ENCODE assay signal across 10 cellular contexts in the genomic region with DNA sequence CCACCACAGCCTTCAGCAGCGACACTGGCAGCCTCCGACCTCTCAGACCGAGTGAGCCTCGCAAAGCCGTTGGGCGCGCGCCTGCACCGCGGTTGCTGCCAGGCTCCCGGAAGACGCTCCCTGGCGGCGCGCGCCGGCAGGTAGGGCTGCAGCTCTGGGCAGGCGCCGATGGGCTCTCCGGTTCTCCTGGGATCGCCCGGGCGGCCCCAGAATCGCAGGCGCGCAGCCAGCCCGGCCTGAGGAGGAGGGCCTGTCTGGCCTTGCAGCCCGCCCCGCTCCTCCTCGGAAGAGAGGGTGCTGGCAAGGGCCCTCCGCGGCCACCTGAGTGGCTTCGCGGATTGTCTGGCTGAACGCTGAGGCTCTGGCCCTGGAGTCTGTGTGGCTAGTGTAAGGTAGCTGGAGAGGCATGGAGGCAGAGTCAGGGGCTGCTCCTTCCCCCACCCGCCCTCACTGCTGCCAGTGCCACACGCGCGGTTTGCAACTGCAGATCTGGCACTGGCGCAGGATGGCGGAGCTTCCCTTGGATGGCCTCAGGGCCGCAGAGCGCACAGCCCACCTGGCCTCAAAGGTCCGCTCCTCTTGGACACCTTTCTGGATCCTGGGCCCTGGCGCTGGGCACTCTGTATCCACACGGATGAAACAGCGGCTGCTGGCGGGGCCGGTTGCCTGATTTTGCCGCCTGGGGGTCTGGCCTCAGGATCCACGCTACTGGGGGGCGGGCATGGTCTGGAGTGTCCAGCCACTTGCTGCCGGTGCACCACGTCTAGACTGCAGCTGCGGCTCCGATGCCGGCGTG. TPM values are rescaled to one million over a fixed set of nuclear protein-coding genes. Genes with fewer than 3 reads are reported as not detected.
DNase-seq lines count a peak whose midpoint lies in the region; ATAC-seq and TF ChIP-seq lines count a peak whose summit lies in the region.
"Not testable (repeated sequence)": the region's sequence is repeated elsewhere in the genome, so short reads cannot be mapped to it uniquely, and the experiment has no call there.
"Had no signal": no experiment of that assay in that cellular context is flagged by ENCODE, and none has a peak within 500 bp of the region (broad histone marks: within the 10 kb centered on the region; RNA-seq: fewer than 3 reads in every experiment).

No MANE protein-coding gene starts in this region.

- not testable (repeated sequence) for H3K36me3 ChIP-seq in HUES64 (ENCODE audit: insufficient read depth, low read length)

- H3K9me3 Mint-ChIP-seq in activated CD8-positive, alpha-beta T cell treated with anti-CD3 and anti-CD28 coated beads for 36 hours; chondrocyte (ENCODE audit: low read depth); stimulated activated naive CD8-positive, alpha-beta T cell treated with anti-CD3 and anti-CD28 coated beads, Interleukin-15, Interleukin-2, amounts not matched to agents 100 ng/mL and 50 ng/mL, for 24 hours: not testable (repeated sequence)

- H3K4me3 ChIP-seq in HUES64 (ENCODE audit: low read length): peak overlapping the region; percentile 35
- H3K4me3 ChIP-seq in right cardiac atrium (ENCODE audit: low read length): not testable (repeated sequence)

- not testable (repeated sequence) for H3K27ac Mint-ChIP-seq in activated CD8-positive, alpha-beta T cell treated with anti-CD3 and anti-CD28 coated beads for 36 hours; chondrocyte (ENCODE audit: unreplicated experiment); stimulated activated naive CD8-positive, alpha-beta T cell treated with anti-CD3 and anti-CD28 coated beads, Interleukin-15, Interleukin-2, amounts not matched to agents 100 ng/mL and 50 ng/mL, for 24 hours

- peaks cover 35% of the 10 kb centered on the region for H3K27me3 Mint-ChIP-seq in activated CD8-positive, alpha-beta T cell treated with anti-CD3 and anti-CD28 coated beads for 36 hours
- H3K27me3 Mint-ChIP-seq in chondrocyte (ENCODE audit: low read depth): peaks cover 13% of the 10 kb centered on the region
- H3K27me3 Mint-ChIP-seq in stimulated activated naive CD8-positive, alpha-beta T cell treated with anti-CD3 and anti-CD28 coated beads, Interleukin-15, Interleukin-2, amounts not matched to agents 100 ng/mL and 50 ng/mL, for 24 hours: peaks cover 38% of the 10 kb centered on the region

- not testable (repeated sequence) for H3K27ac ChIP-seq in HUES64 (ENCODE audit: low read depth, low read length); right cardiac atrium (ENCODE audit: low read length)

- not testable (repeated sequence) for H3K9me3 ChIP-seq in HUES64 (ENCODE audit: insufficient read depth, low read depth, low read length); right cardiac atrium (ENCODE audit: control insufficient read depth, low read length)

- POLR2A ChIA-PET in activated CD8-positive, alpha-beta T cell treated with anti-CD3 and anti-CD28 coated beads for 36 hours (lab: Charles Lee): not testable (repeated sequence)

- H3K4me1 ChIP-seq in HUES64 (ENCODE audit: insufficient read depth, low read length); right cardiac atrium (ENCODE audit: control insufficient read depth, insufficient read depth, low read length): not testable (repeated sequence)

- CTCF ChIA-PET in activated CD8-positive, alpha-beta T cell treated with anti-CD3 and anti-CD28 coated beads for 36 hours (lab: Charles Lee): not testable (repeated sequence)

- not testable (repeated sequence) for TF ChIP-seq CTCF in activated CD8-positive, alpha-beta T cell treated with anti-CD3 and anti-CD28 coated beads for 36 hours (IDR thresholded peaks at IDR 0.05)
- peak; percentile 9 for TF ChIP-seq CTCF in chondrocyte (IDR thresholded peaks at IDR 0.05)

- intact Hi-C loops in activated CD8-positive, alpha-beta T cell treated with anti-CD3 and anti-CD28 coated beads for 36 hours (cut with micrococcal nuclease); right cardiac atrium (cut with DNase I): not testable (repeated sequence)

- H3K4me1 Mint-ChIP-seq in activated CD8-positive, alpha-beta T cell treated with anti-CD3 and anti-CD28 coated beads for 36 hours (ENCODE audit: low read depth); chondrocyte (ENCODE audit: low read depth); stimulated activated naive CD8-positive, alpha-beta T cell treated with anti-CD3 and anti-CD28 coated beads, Interleukin-15, Interleukin-2, amounts not matched to agents 100 ng/mL and 50 ng/mL, for 24 hours (ENCODE audit: low read depth): not testable (repeated sequence)

- H3K9ac ChIP-seq in HUES64 (ENCODE audit: low read depth, low read length): not testable (repeated sequence)

- not testable (repeated sequence) for ATAC-seq in activated CD8-positive, alpha-beta T cell treated with anti-CD3 and anti-CD28 coated beads for 36 hours; right cardiac atrium

- H3K4me3 Mint-ChIP-seq in activated CD8-positive, alpha-beta T cell treated with anti-CD3 and anti-CD28 coated beads for 36 hours: peak overlapping the region; percentile 36
- H3K4me3 Mint-ChIP-seq in chondrocyte (ENCODE audit: unreplicated experiment): not testable (repeated sequence)
- H3K4me3 Mint-ChIP-seq in stimulated activated naive CD8-positive, alpha-beta T cell treated with anti-CD3 and anti-CD28 coated beads, Interleukin-15, Interleukin-2, amounts not matched to agents 100 ng/mL and 50 ng/mL, for 24 hours: peak overlapping the region; percentile 26

- DNase-seq in COR-L47 (lab: John Stamatoyannopoulos, UW) (peak; percentile 29), NCI-H82 (lab: John Stamatoyannopoulos, UW) (peak; percentile 26), chondrocyte (ENCODE audit: low spot score) (peak; percentile 86), right cardiac atrium (peak in 2 of 3 donors; percentile 9 to 38), mesenteric fat pad (ENCODE audit: low spot score) (peak; percentile 82)
- DNase-seq in activated CD8-positive, alpha-beta T cell treated with anti-CD3 and anti-CD28 coated beads for 36 hours: peak; percentile 13

- 69% methylated on average over 58 of the region's 58 CpGs for WGBS in HUES64
- 4% methylated on average over 58 of the region's 58 CpGs for WGBS in right cardiac atrium

- peaks cover 50% of the 10 kb centered on the region for H3K27me3 ChIP-seq in HUES64 (ENCODE audit: insufficient read depth, low read length)
- not testable (repeated sequence) for H3K27me3 ChIP-seq in right cardiac atrium (ENCODE audit: control insufficient read depth, insufficient read depth)

- H3K36me3 Mint-ChIP-seq in activated CD8-positive, alpha-beta T cell treated with anti-CD3 and anti-CD28 coated beads for 36 hours (ENCODE audit: low read depth); chondrocyte (ENCODE audit: low read depth); stimulated activated naive CD8-positive, alpha-beta T cell treated with anti-CD3 and anti-CD28 coated beads, Interleukin-15, Interleukin-2, amounts not matched to agents 100 ng/mL and 50 ng/mL, for 24 hours (ENCODE audit: low read depth): not testable (repeated sequence)

RNA-seq across cellular contexts. Expression of a gene that starts 13.7 kb away (rescaled TPM):
- polyA plus RNA-seq in HUES64 (2013, experiment 1 of 2): not detected
- polyA plus RNA-seq in HUES64 (2013, experiment 2 of 2): not detected
- not detected for total RNA-seq in activated CD8-positive, alpha-beta T cell treated with anti-CD3 and anti-CD28 coated beads for 36 hours
- not detected in 3 replicates for total RNA-seq in chondrocyte
- total RNA-seq in right cardiac atrium: under 1 TPM in 1 of 4 donors, not detected in 3; 0.37 TPM
- polyA plus RNA-seq in right cardiac atrium: not detected
- total RNA-seq in mesenteric fat pad: 0.22 TPM
- total RNA-seq: CD8-positive, alpha-beta memory T cell; ureter had no signal
- polyA plus RNA-seq: CD8-positive, alpha-beta memory T cell had no signal

Comparison
In these comparisons a context has a peak if more than half of its experiments do, and no peak if none do; other contexts are left out.
1. DNase-seq: peak in every context shown above with its lines; median percentile 86 in chondrocyte; 82 in mesenteric fat pad; 29 in COR-L47; 26 in NCI-H82; 24 in right cardiac atrium; 13 in activated CD8-positive, alpha-beta T cell treated with anti-CD3 and anti-CD28 coated beads for 36 hours.